ENCODE assay signal across 8 cellular contexts in the genomic region with DNA sequence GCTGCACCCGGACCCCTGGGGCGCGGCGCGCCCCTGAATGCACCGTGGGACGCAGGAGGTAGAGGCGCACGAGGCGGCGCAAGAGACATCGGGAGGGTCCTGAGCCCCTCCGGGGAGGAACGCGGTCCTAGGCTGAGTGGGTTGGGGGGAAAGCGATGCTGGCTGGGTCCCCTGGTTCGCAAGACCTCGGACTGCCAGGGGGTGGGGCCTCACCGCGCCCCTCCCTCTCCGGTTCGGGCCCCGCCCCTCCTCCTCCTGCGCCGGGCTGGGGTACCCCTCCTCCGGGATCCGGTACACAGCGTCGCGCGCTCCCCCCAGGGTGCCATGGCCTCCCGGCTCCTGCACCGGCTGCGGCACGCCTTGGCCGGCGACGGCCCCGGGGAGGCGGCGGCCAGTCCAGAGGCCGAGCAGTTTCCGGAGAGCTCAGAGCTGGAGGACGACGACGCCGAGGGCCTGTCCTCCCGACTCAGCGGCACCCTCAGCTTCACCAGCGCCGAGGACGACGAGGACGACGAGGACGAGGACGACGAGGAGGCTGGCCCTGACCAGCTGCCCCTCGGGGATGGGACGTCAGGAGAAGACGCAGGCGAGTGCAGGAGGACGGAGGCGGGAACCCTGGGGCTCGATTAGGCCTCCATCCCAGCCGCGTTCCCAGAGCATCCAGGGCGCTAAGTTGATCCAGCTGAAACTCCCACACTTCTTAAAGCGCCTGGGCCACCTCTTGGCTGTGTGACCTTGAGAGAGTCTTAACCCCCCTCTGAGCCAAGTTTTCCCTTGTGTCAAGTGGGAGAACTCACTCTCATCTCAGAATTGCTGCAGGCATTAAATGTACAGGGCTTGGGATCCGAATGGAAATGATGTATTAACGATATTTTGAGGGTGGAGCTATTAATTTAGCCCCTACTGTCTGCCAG. TPM values are rescaled to one million over a fixed set of nuclear protein-coding genes. Genes with fewer than 3 reads are reported as not detected.
DNase-seq lines count a peak whose midpoint lies in the region; ATAC-seq, FAIRE-seq and TF ChIP-seq lines count a peak whose summit lies in the region.

No MANE protein-coding gene starts in this region.

- peak overlapping the region; percentile 81 for H4K91ac ChIP-seq in IMR-90 (ENCODE audit: insufficient read depth, low read depth, low read length)

- 0 out of 2 replicates have a peak overlapping the region, but pooled peaks have one; percentile 12 for H2BK20ac ChIP-seq in IMR-90 (ENCODE audit: low read depth, low read length)

- dilution Hi-C loops in IMR-90 (cut with HindIII; ENCODE audit: low sequenced_read_pairs, unreplicated experiment) = no loop called here

- peak overlapping the region; percentile 86 for H4K5ac ChIP-seq in IMR-90 (ENCODE audit: low read depth, low read length)

- H2AK5ac ChIP-seq in IMR-90 (ENCODE audit: low read depth, low read length) = peak overlapping the region; percentile 92

- H3K14ac ChIP-seq in IMR-90 (replicated peaks; ENCODE audit: low read depth, low read length) = peak overlapping the region; percentile 79

- 9% methylated on average over 18 of the region's 71 CpGs; no CpG with 5 or more reads in 1 of the 2 experiments for WGBS in IMR-90 (ENCODE audit: extremely low coverage in 2 of 2, insufficient read length in 1 of 2), 2 experiments
- 3 to 5% (median 4%) methylated on average over 50 to 71 of the region's 71 CpGs for WGBS in small intestine, 3 donors

- ATAC-seq in IMR-90 (ENCODE audit: low read depth) (peak; percentile 86), GM21723 (IDR thresholded peaks at IDR 0.05; ENCODE audit: unreplicated experiment) (no peak)

- peak overlapping the region; percentile 68 to 74; a peak in 3 of 4 replicates for H4K8ac ChIP-seq in IMR-90 (ENCODE audit: low read depth in 2 of 2, low read length in 2 of 2)

- H3K9ac ChIP-seq in IMR-90 (ENCODE audit: low read depth, low read length) (peak overlapping the region; percentile 94), kidney (ENCODE audit: low read length in 2 of 2) (peak overlapping the region; percentile 44 to 80)

- H3K4ac ChIP-seq in IMR-90 (ENCODE audit: low read depth, low read length) = peak overlapping the region; percentile 93

- H3K9me3 ChIP-seq in IMR-90 (ENCODE audit: control insufficient read depth, insufficient read depth, low read length) (no peaks in the 10 kb centered on the region), WERI-Rb-1 (ENCODE audit: severe bottlenecking) (no peaks in the 10 kb centered on the region), kidney (ENCODE audit: control insufficient read depth in 1 of 2, low read length in 2 of 2) (no peaks in the 10 kb centered on the region), small intestine (ENCODE audit: control insufficient read depth, low read depth) (no peaks in the 10 kb centered on the region)

- peak; percentile 84 for DNase-seq in ELF-1 (ENCODE audit: low read depth, low spot score)
- DNase-seq in IMR-90 = peak; percentile 49
- DNase-seq in WERI-Rb-1 = peak; percentile 80
- DNase-seq in cerebellum (ENCODE audit: low spot score) = peak; percentile 91
- DNase-seq in kidney = peak; percentile 92
- DNase-seq in small intestine = peak; percentile 51
- no peak for DNase-seq in NCI-H2029 (lab: John Stamatoyannopoulos, UW)

- peaks cover 17% of the 10 kb centered on the region for H3K9me1 ChIP-seq in IMR-90 (ENCODE audit: insufficient read depth, low read length)

- H2BK15ac ChIP-seq in IMR-90 (ENCODE audit: low read depth, low read length) = peak overlapping the region; percentile 25; the same call in 1 of the 3 replicates

- peak overlapping the region; percentile 81 for H3K27ac ChIP-seq in IMR-90 (ENCODE audit: insufficient read depth, low read length)
- H3K27ac ChIP-seq in WERI-Rb-1 = peak overlapping the region; percentile 56
- H3K27ac ChIP-seq in kidney (ENCODE audit: low read depth in 2 of 2, low read length in 2 of 2) = peak overlapping the region; percentile 75 to 95
- peak overlapping the region; percentile 54 to 87 for H3K27ac ChIP-seq in small intestine (ENCODE audit: low read depth in 1 of 2, low read length in 1 of 2)

- H3K4me2 ChIP-seq in IMR-90 (ENCODE audit: low read depth, low read length) = peak overlapping the region; percentile 98

- H3K18ac ChIP-seq in IMR-90 (ENCODE audit: low read depth, low read length) = peak overlapping the region; percentile 82

- no peaks in the 10 kb centered on the region for H3K27me3 ChIP-seq in IMR-90 (ENCODE audit: control insufficient read depth, insufficient read depth, low read length)
- no peaks in the 10 kb centered on the region for H3K27me3 ChIP-seq in WERI-Rb-1 (ENCODE audit: insufficient read depth, low read depth, severe bottlenecking)
- no peaks in the 10 kb centered on the region for H3K27me3 ChIP-seq in small intestine (ENCODE audit: control insufficient read depth in 2 of 2, insufficient read depth in 2 of 2, low read length in 2 of 2)

- TF ChIP-seq CTCF in IMR-90 (conservative IDR thresholded peaks at IDR 0.05; ENCODE audit: low read depth, low read length) (no peak), WERI-Rb-1 (IDR thresholded peaks at IDR 0.05; ENCODE audit: low read depth, low read length) (no peak), kidney (IDR thresholded peaks at IDR 0.05; ENCODE audit: borderline replicate concordance, extremely low read depth, insufficient read depth) (no peak)

- peak overlapping the region; percentile 75 for H2BK5ac ChIP-seq in IMR-90 (ENCODE audit: low read depth, low read length, poor library complexity, severe bottlenecking)

- no peaks in the 10 kb centered on the region for H4K20me1 ChIP-seq in IMR-90 (ENCODE audit: insufficient read depth, low read length)

- in situ Hi-C loops in IMR-90 (cut with MboI; ENCODE audit: low sequenced_read_pairs) = no loop called here

- intact Hi-C loops in IMR-90 (cut with micrococcal nuclease) = loop anchor here (10.0 kb wide), 1 partner anchor 101 kb away; a partner anchor contains a TSS
- intact Hi-C loops in kidney (cut with DNase I) = no loop called here

- H3K23ac ChIP-seq in IMR-90 (ENCODE audit: low read depth, low read length) = peak overlapping the region; percentile 96; the same call in 1 of the 2 replicates

- H2BK120ac ChIP-seq in IMR-90 (ENCODE audit: low read depth, low read length) = peak overlapping the region; percentile 71; the same call in 1 of the 2 replicates

- peak overlapping the region; percentile 97 for H2AK9ac ChIP-seq in IMR-90 (replicated peaks; ENCODE audit: low read depth, low read length, poor library complexity)

- H3K36me3 ChIP-seq in IMR-90 (ENCODE audit: control insufficient read depth, insufficient read depth, low read length) (peaks cover 9% of the 10 kb centered on the region), WERI-Rb-1 (peaks cover 8% of the 10 kb centered on the region; the same call in 1 of the 2 replicates), kidney (ENCODE audit: control insufficient read depth in 1 of 2, insufficient read depth in 2 of 2, low read length in 2 of 2) (peaks cover 0 to 8% of the 10 kb centered on the region in 2 donors), small intestine (ENCODE audit: control insufficient read depth in 2 of 2, insufficient read depth in 2 of 2, low read length in 2 of 2) (no peaks in the 10 kb centered on the region)

- H3K56ac ChIP-seq in IMR-90 (ENCODE audit: extremely low read depth, insufficient read depth, low read length) = peak overlapping the region; percentile 72; the same call in 1 of the 2 replicates

- peaks cover 15 to 27% of the 10 kb centered on the region in 2 experiments for H3K79me1 ChIP-seq in IMR-90 (ENCODE audit: low read depth in 1 of 2, low read length in 2 of 2)

- no TSS peak for BruUV-seq in IMR-90 (replicated peaks; lab: Mats Ljungman, UMichigan)

- H3K4me3 ChIP-seq in IMR-90 (ENCODE audit: insufficient read depth, low read depth, low read length) (peak overlapping the region; percentile 94), WERI-Rb-1 (ENCODE audit: low read depth, low read length) (peak overlapping the region; percentile 67), kidney (ENCODE audit: low read length in 2 of 2) (peak overlapping the region; percentile 64 to 73), small intestine (ENCODE audit: low read depth in 1 of 2, low read length in 2 of 2) (peak overlapping the region; percentile 72 to 83)

- CTCF ChIA-PET in IMR-90 (lab: Yijun Ruan, JAX) = no interaction called here

- H3K4me1 ChIP-seq in IMR-90 (ENCODE audit: control insufficient read depth, insufficient read depth, low read length) (peaks cover 18% of the 10 kb centered on the region), kidney (ENCODE audit: control insufficient read depth in 1 of 2, insufficient read depth in 1 of 2, low read depth in 1 of 2, low read length in 2 of 2) (peaks cover 5 to 16% of the 10 kb centered on the region in 2 donors), small intestine (ENCODE audit: control insufficient read depth in 2 of 2, insufficient read depth in 1 of 2, low read depth in 1 of 2, low read length in 1 of 2) (peaks cover 0 to 3% of the 10 kb centered on the region in 2 donors)

- no peak for FAIRE-seq in kidney (lab: Jason Lieb, UNC)
- FAIRE-seq in small intestine (lab: Jason Lieb, UNC) = no peak

- TF ChIP-seq POLR2A in IMR-90 (IDR thresholded peaks at IDR 0.05; ENCODE audit: low read depth, low read length) = no peak; the same call in 1 of the 2 replicates

- TF ChIP-seq RAD21 in IMR-90 (IDR thresholded peaks at IDR 0.05; ENCODE audit: low read length) = no peak

- peak overlapping the region; percentile 97 for H2AFZ ChIP-seq in IMR-90 (replicated peaks; ENCODE audit: low read length, poor library complexity)

- POLR2A ChIA-PET in IMR-90 (lab: Charles Lee; ENCODE audit: unreplicated experiment) = interaction anchor here (0.6 kb wide), 2 partner anchors 13 to 107 kb away, joined by 3 read pairs; no protein-coding TSS in a partner anchor

RNA-seq across cellular contexts. Expression of a gene that starts 0.5 kb away (rescaled TPM):
- total RNA-seq in IMR-90 (2012; rRNA removed) (10.0 and 11.1 TPM in 2 replicates), cerebellum (24.4 TPM), kidney (23.2 TPM)
- polyA plus RNA-seq in IMR-90 (2012; rRNA removed) (17.9 and 19.2 TPM in 2 replicates), kidney (ENCODE audit: insufficient read depth, low read depth, low replicate concordance) (35.6 TPM), small intestine (10 to 100 TPM in 1 of 3 donors, 1 to 10 TPM in 2; 7.8 to 14.6 (median 8.7) TPM)
- 29.5 and 31.6 TPM in 2 replicates for polyA plus RNA-seq in IMR-90 (2012; cell fraction: cytosol; rRNA removed)
- polyA plus RNA-seq in IMR-90 (2012; cell fraction: nucleus; rRNA removed; ENCODE audit: low replicate concordance) = 25.5 and 46.9 TPM in 2 replicates

RNA-seq across cellular contexts. Expression of a gene that starts 7.0 kb away (rescaled TPM):
- 0.28 TPM in 1 of 2 replicates, not detected in the other for total RNA-seq in IMR-90 (2012; rRNA removed)
- 0.46 and 0.53 TPM in 2 replicates for polyA plus RNA-seq in IMR-90 (2012; rRNA removed)
- polyA plus RNA-seq in IMR-90 (2012; cell fraction: cytosol; rRNA removed) = 0.31 and 0.44 TPM in 2 replicates
- polyA plus RNA-seq in IMR-90 (2012; cell fraction: nucleus; rRNA removed; ENCODE audit: low replicate concordance) = 1.8 and 4.5 TPM in 2 replicates
- 0.45 TPM for total RNA-seq in cerebellum
- total RNA-seq in kidney = not detected
- polyA plus RNA-seq in kidney (ENCODE audit: insufficient read depth, low read depth, low replicate concordance) = 1.9 TPM
- 10 to 100 TPM in 1 of 3 donors, 1 to 10 TPM in 2; 2.6 to 23.0 (median 4.1) TPM for polyA plus RNA-seq in small intestine

RNA-seq across cellular contexts. Expression of a gene that starts 21.7 kb away (rescaled TPM):
- total RNA-seq in IMR-90 (2012; rRNA removed) = 43.4 and 43.6 TPM in 2 replicates
- polyA plus RNA-seq in IMR-90 (2012; rRNA removed) = 120 and 124 TPM in 2 replicates
- polyA plus RNA-seq in IMR-90 (2012; cell fraction: cytosol; rRNA removed) = 90.8 and 151 TPM in 2 replicates
- 24.4 and 32.9 TPM in 2 replicates for polyA plus RNA-seq in IMR-90 (2012; cell fraction: nucleus; rRNA removed; ENCODE audit: low replicate concordance)
- total RNA-seq in cerebellum = 14.1 TPM
- total RNA-seq in kidney = 2.4 TPM
- 2.0 TPM for polyA plus RNA-seq in kidney (ENCODE audit: insufficient read depth, low read depth, low replicate concordance)
- 10 to 100 TPM; 10.8 to 99.6 (median 11.4) TPM for polyA plus RNA-seq in small intestine

RNA-seq across cellular contexts. Expression of a gene that starts 23.1 kb away (rescaled TPM):
- total RNA-seq in IMR-90 (2012; rRNA removed) (27.8 and 29.8 TPM in 2 replicates), cerebellum (26.6 TPM), kidney (22.1 TPM)
- polyA plus RNA-seq in IMR-90 (2012; rRNA removed) (47.5 and 54.3 TPM in 2 replicates), kidney (ENCODE audit: insufficient read depth, low read depth, low replicate concordance) (71.0 TPM), small intestine (100 to 1,000 TPM in 1 of 3 donors, 10 to 100 TPM in 2; 41.2 to 123 (median 54.0) TPM)
- 52.2 and 67.2 TPM in 2 replicates for polyA plus RNA-seq in IMR-90 (2012; cell fraction: cytosol; rRNA removed)
- 51.7 and 74.1 TPM in 2 replicates for polyA plus RNA-seq in IMR-90 (2012; cell fraction: nucleus; rRNA removed; ENCODE audit: low replicate concordance)

RNA-seq across cellular contexts. Expression of a gene that starts 23.3 kb away (rescaled TPM):
- total RNA-seq in IMR-90 (2012; rRNA removed) (8.1 and 8.6 TPM in 2 replicates), cerebellum (10.4 TPM), kidney (3.2 TPM)
- polyA plus RNA-seq in IMR-90 (2012; rRNA removed) (2.8 and 3.3 TPM in 2 replicates), kidney (ENCODE audit: insufficient read depth, low read depth, low replicate concordance) (2.6 TPM), small intestine (1 to 10 TPM; 2.7 to 4.7 (median 3.6) TPM)
- 1.6 and 2.3 TPM in 2 replicates for polyA plus RNA-seq in IMR-90 (2012; cell fraction: cytosol; rRNA removed)
- polyA plus RNA-seq in IMR-90 (2012; cell fraction: nucleus; rRNA removed; ENCODE audit: low replicate concordance) = 3.4 and 3.5 TPM in 2 replicates
